1 cellular context compared by ENCODE assay signal in genomic region chr12:102740157-102741032, GRCh38.
TF ChIP-seq lines count a peak whose summit lies in the region.

No MANE protein-coding gene starts in this region.

TF ChIP-seq in HCT116, 20 proteins besides CTCF, POLR2A, EP300 and RAD21 (continued from another document):
- TF ChIP-seq REST (IDR thresholded peaks at IDR 0.05; ENCODE audit: low read depth) (no peak), EZH2phosphoT487 (IDR thresholded peaks at IDR 0.05; ENCODE audit: borderline replicate concordance) (no peak), SP1 (IDR thresholded peaks at IDR 0.05; ENCODE audit: low read depth) (no peak), SIN3A (IDR thresholded peaks at IDR 0.05; ENCODE audit: low read depth) (no peak), ELF1 (IDR thresholded peaks at IDR 0.05; ENCODE audit: borderline replicate concordance, low read depth) (no peak), EGR1 (IDR thresholded peaks at IDR 0.05; ENCODE audit: low read depth) (no peak), YY1 (IDR thresholded peaks at IDR 0.05; ENCODE audit: extremely low read depth, insufficient replicate concordance, low read depth, low read length) (no peak), TCF7L2 (IDR thresholded peaks at IDR 0.05; ENCODE audit: borderline replicate concordance, extremely low read depth, insufficient read depth, insufficient read length) (no peak), JUND (IDR thresholded peaks at IDR 0.05) (no peak)
